Comparison of ENCODE assay signal across 8 cellular contexts in the genomic region with DNA sequence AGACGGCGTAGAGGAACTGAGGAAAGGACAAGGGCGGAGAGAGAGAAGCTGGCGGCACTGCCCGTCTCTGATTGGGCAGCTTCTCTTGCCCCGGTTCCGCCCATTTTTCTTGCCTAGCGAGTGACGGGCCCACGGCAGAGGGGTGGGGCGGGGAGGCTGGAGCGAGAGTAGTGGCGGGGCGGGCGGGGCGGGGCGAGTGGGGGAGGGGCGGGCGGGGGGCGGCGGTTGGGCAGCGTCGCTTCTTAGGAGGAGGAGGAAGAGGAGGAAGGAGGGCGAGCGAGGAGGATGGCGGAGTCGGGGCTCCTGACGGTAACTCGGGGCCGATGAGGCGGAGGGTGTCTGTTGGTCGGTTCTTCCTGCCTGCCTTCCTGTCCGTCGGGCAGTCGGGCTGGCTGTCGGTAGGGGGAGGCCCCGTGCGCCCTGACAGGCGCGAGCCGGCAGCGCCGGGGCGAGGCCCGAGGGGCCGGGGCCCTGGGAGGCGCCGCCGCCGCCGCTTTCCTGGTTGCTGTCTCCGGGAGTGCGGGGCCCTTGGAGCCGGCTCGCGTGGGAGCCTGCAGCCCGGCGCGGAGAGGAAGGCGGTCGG. TPM values are rescaled to one million over a fixed set of nuclear protein-coding genes. Genes with fewer than 3 reads are reported as not detected.
DNase-seq lines count a peak whose midpoint lies in the region; ATAC-seq, FAIRE-seq and TF ChIP-seq lines count a peak whose summit lies in the region.

A gene (plus strand): TSS at position 256 of the 583 bp plus-strand sequence. CDS start 44,755 bp downstream, outside the sequence.

- H2AFZ ChIP-seq in GM12878 (ENCODE audit: control insufficient read depth, low read depth, low read length), result peak within 1 kb of the TSS; percentile 78

- 0 out of 4 replicates have a peak, but pooled peaks cover 0 to 2% of the 10 kb centered on the region in 2 experiments for H3K36me3 ChIP-seq in GM12878 (ENCODE audit: control insufficient read depth in 2 of 2, insufficient read depth in 2 of 2, low read length in 1 of 2)

- peak; percentile 75 for DNase-seq in ACHN
- peak; percentile 91 to 100 (median 99) for DNase-seq in T-helper 2 cell
- no peak for DNase-seq in GM12878 (ENCODE audit: low read depth, low spot score)
- DNase-seq in iPS-NIHi7 (ENCODE audit: extremely low spot score), result peak; percentile 91
- peak; percentile 94 to 97 for DNase-seq in stimulated activated CD4-positive, alpha-beta T cell treated with anti-CD3 and anti-CD28 coated beads, Interleukin-15, amount 100 ng/mL, for 1 hour (ENCODE audit: low read depth in 1 of 2, low spot score in 1 of 2)
- DNase-seq in cerebellar nuclear complex (lab: John Stamatoyannopoulos, UW), result no peak

- intact Hi-C loops in GM12878 (cut with micrococcal nuclease; ENCODE audit: unreplicated experiment), result loop anchor here (1.0 to 2.0 kb wide), 3 partner anchors 41 to 145 kb away; no protein-coding TSS in a partner anchor

- H3K9me3 ChIP-seq in GM12878 (replicated peaks; ENCODE audit: control insufficient read depth, insufficient read depth, low read length), result no peaks in the 10 kb centered on the region

- peak; percentile 88 for TF ChIP-seq POLR2A in GM12878 (IDR thresholded peaks at IDR 0.05; ENCODE audit: low read depth, low read length)

- H3K4me1 ChIP-seq in GM12878 (ENCODE audit: control insufficient read depth, insufficient read depth, low read length), result peaks cover 12% of the 10 kb centered on the region; the same call in 1 of the 2 replicates

- no peak for TF ChIP-seq EP300 in GM12878 (IDR thresholded peaks at IDR 0.05; ENCODE audit: borderline replicate concordance in 1 of 2, control insufficient read depth in 1 of 2, low read depth in 2 of 2, low read length in 2 of 2)

- peak within 1 kb of the TSS; percentile 96 for H3K27ac ChIP-seq in GM12878 (ENCODE audit: control insufficient read depth, insufficient read depth)

- TF ChIP-seq RAD21 in GM12878 (IDR thresholded peaks at IDR 0.05; ENCODE audit: insufficient read depth, low read depth, low read length), result no peak

- RAD21 ChIA-PET in GM12878 (lab: Charles Lee; ENCODE audit: unreplicated experiment), result interaction anchor here (0.8 to 4.5 kb wide), 33 partner anchors 8 to 614 kb away, joined by 3 to 33 read pairs (median 6); a partner anchor contains a TSS

- H4K20me1 ChIP-seq in GM12878 (ENCODE audit: control insufficient read depth, insufficient read depth), result no peaks in the 10 kb centered on the region

- H3K4me3 ChIP-seq in GM12878, result peak within 1 kb of the TSS; percentile 71

- in situ Hi-C loops in ACHN (cut with HindIII; ENCODE audit: low pct_ligation_motif_present, low pct_unique_long_range_greater_than_20kb, low sequenced_read_pairs) (no loop called here), GM12878 (cut with MboI) (no loop called here)

- TF ChIP-seq CTCF in GM12878 (IDR thresholded peaks at IDR 0.05 in 2 of 3, conservative IDR thresholded peaks at IDR 0.05 in 1 of 3; ENCODE audit: control insufficient read depth in 2 of 3, extremely low read depth in 1 of 3, insufficient read depth in 1 of 3, low read depth in 3 of 3, low read length in 3 of 3), result peak in 2 of 3 experiments; percentile 14 to 26; a peak in 3 of 6 replicates

- FAIRE-seq in GM12878 (lab: Jason Lieb, UNC), result no peak

- peak; percentile 8 for ATAC-seq in GM18868 (IDR thresholded peaks at IDR 0.05; ENCODE audit: unreplicated experiment)
- ATAC-seq in HG03196 (IDR thresholded peaks at IDR 0.05; ENCODE audit: unreplicated experiment), result peak; percentile 21
- peak; percentile 20 for ATAC-seq in GM12878

- POLR2A ChIA-PET in GM12878 (lab: Charles Lee), result interaction anchor here (0.6 to 3.3 kb wide), 18 partner anchors 8 to 843 kb away, joined by 3 to 19 read pairs (median 6); no protein-coding TSS in a partner anchor

- peak within 1 kb of the TSS; percentile 56 for H3K4me2 ChIP-seq in GM12878 (ENCODE audit: control insufficient read depth, insufficient read depth)

- WGBS in GM12878 (ENCODE audit: insufficient coverage, insufficient replicate concordance, low lambda C conversion rate, missing lambda C conversion rate), result 1% methylated on average over 29 of the region's 61 CpGs

- H3K79me2 ChIP-seq in GM12878 (ENCODE audit: control insufficient read depth, insufficient read depth, low read length), result peaks cover 56% of the 10 kb centered on the region

- CTCF ChIA-PET in GM12878 (lab: Yijun Ruan, JAX), result interaction anchor here (0.6 to 4.1 kb wide), 8 partner anchors 23 to 304 kb away, joined by 3 to 27 read pairs (median 4); no protein-coding TSS in a partner anchor

- peak within 1 kb of the TSS; percentile 84 for H3K9ac ChIP-seq in GM12878 (ENCODE audit: control insufficient read depth, insufficient read depth, low read length)

- BruUV-seq in GM12878 (replicated peaks; lab: Mats Ljungman, UMichigan), result no TSS peak

- SMC1A ChIA-PET in GM12878 (lab: Charles Lee; ENCODE audit: uncharacterized antibody, unreplicated experiment), result interaction anchor here (1.0 to 6.4 kb wide), 18 partner anchors 10 to 614 kb away, joined by 3 to 48 read pairs (median 7); a partner anchor contains a TSS

- H3K27me3 ChIP-seq in GM12878 (replicated peaks in 1 of 2; ENCODE audit: control insufficient read depth in 2 of 2, insufficient read depth in 2 of 2, low read length in 1 of 2), result no peaks in the 10 kb centered on the region

TF ChIP-seq in GM12878, 131 proteins besides CTCF, POLR2A, EP300 and RAD21 (continues in another document):
- no peak for TF ChIP-seq HCFC1 (IDR thresholded peaks at IDR 0.05; ENCODE audit: low read length)
- no peak for TF ChIP-seq NRF1 (conservative IDR thresholded peaks at IDR 0.05; ENCODE audit: low read depth, low read length)
- no peak for TF ChIP-seq ZBED1 (IDR thresholded peaks at IDR 0.05; ENCODE audit: borderline replicate concordance)
- TF ChIP-seq CREB1 (IDR thresholded peaks at IDR 0.05; ENCODE audit: low read depth), result no peak
- TF ChIP-seq YBX1 (IDR thresholded peaks at IDR 0.05), result no peak
- TF ChIP-seq, protein P1, sequence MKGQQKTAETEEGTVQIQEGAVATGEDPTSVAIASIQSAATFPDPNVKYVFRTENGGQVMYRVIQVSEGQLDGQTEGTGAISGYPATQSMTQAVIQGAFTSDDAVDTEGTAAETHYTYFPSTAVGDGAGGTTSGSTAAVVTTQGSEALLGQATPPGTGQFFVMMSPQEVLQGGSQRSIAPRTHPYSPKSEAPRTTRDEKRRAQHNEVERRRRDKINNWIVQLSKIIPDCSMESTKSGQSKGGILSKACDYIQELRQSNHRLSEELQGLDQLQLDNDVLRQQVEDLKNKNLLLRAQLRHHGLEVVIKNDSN (IDR thresholded peaks at IDR 0.05; ENCODE audit: borderline replicate concordance, extremely low read length, insufficient read depth, low read depth, low read length), result no peak
- TF ChIP-seq SMAD5 (IDR thresholded peaks at IDR 0.05; ENCODE audit: low read depth), result no peak
- no peak for TF ChIP-seq STAT1 (conservative IDR thresholded peaks at IDR 0.05)
- TF ChIP-seq RB1 (IDR thresholded peaks at IDR 0.05; ENCODE audit: borderline replicate concordance), result peak; percentile 39; the same call in 1 of the 2 replicates
- 0 out of 2 replicates have a peak, but pooled peaks have one; percentile 55 for TF ChIP-seq ZNF24 (IDR thresholded peaks at IDR 0.05)
- no peak for TF ChIP-seq BCL11A (IDR thresholded peaks at IDR 0.05; ENCODE audit: low read depth, low read length)
- TF ChIP-seq NR2F1 (conservative IDR thresholded peaks at IDR 0.05), result peak; percentile 56
- no peak for TF ChIP-seq TCF3 (IDR thresholded peaks at IDR 0.05; ENCODE audit: borderline replicate concordance, insufficient read depth, low read depth, low read length)
- TF ChIP-seq EGR1 (IDR thresholded peaks at IDR 0.05; ENCODE audit: borderline replicate concordance in 1 of 2, low read depth in 2 of 2, low read length in 2 of 2), result peak in 1 of 2 experiments; percentile 29; a peak in 1 of 3 replicates
- no peak for TF ChIP-seq ZNF384 (IDR thresholded peaks at IDR 0.05; ENCODE audit: borderline replicate concordance, low read depth, low read length)
- TF ChIP-seq CHD4 (IDR thresholded peaks at IDR 0.05), result no peak
- no peak for TF ChIP-seq SPI1 (IDR thresholded peaks at IDR 0.05; ENCODE audit: borderline replicate concordance, insufficient read depth, low read depth, low read length)
- peak in 1 of 2 experiments; percentile 62; a peak in 1 of 4 replicates for TF ChIP-seq BHLHE40 (IDR thresholded peaks at IDR 0.05; ENCODE audit: borderline replicate concordance in 1 of 2, low read depth in 2 of 2, low read length in 1 of 2)
- no peak for TF ChIP-seq IRF4 (IDR thresholded peaks at IDR 0.05; ENCODE audit: low read depth, low read length)
- TF ChIP-seq, protein P2, sequence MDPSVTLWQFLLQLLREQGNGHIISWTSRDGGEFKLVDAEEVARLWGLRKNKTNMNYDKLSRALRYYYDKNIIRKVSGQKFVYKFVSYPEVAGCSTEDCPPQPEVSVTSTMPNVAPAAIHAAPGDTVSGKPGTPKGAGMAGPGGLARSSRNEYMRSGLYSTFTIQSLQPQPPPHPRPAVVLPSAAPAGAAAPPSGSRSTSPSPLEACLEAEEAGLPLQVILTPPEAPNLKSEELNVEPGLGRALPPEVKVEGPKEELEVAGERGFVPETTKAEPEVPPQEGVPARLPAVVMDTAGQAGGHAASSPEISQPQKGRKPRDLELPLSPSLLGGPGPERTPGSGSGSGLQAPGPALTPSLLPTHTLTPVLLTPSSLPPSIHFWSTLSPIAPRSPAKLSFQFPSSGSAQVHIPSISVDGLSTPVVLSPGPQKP (IDR thresholded peaks at IDR 0.05; ENCODE audit: low read depth, low read length), result no peak
- no peak for TF ChIP-seq SIX5 (IDR thresholded peaks at IDR 0.05; ENCODE audit: low read depth, low read length, severe bottlenecking)

RNA-seq across cellular contexts. Expression of the gene that starts here (rescaled TPM):
- total RNA-seq in GM12878 (2013; cell fraction: nucleolus; rRNA removed), result 83.0 and 89.3 TPM in 2 replicates
- total RNA-seq in GM12878 (2014; rRNA removed), result 42.6 and 45.6 TPM in 2 replicates
- 42.7 and 43.9 TPM in 2 replicates for total RNA-seq in GM12878 (2014; rRNA removed; fragmentation: Illumina TruSeq; extraction: Trizol)
- total RNA-seq in GM12878 (2021), result 50.7 and 55.1 TPM in 2 replicates
- polyA plus RNA-seq in GM12878 (2011; ENCODE audit: low read depth), result 24.6 TPM
- polyA plus RNA-seq in GM12878 (2011; rRNA removed), result 34.2 and 51.1 TPM in 2 replicates
- 12.6 and 16.9 TPM in 2 replicates for polyA plus RNA-seq in GM12878 (2011; cell fraction: cytosol; rRNA removed)
- polyA plus RNA-seq in GM12878 (2011; cell fraction: nucleus; rRNA removed), result 9.5 and 10.9 TPM in 2 replicates
- polyA plus RNA-seq in GM12878 (2012), result 35.2 and 38.3 TPM in 2 replicates
- 50.5 and 60.6 TPM in 2 replicates for polyA plus RNA-seq in GM12878 (2014; fragmentation: Illumina TruSeq; extraction: Trizol)
- polyA plus RNA-seq in GM12878 (2014; fragmentation: Nextera tagmentation; extraction: Ambion mirVana), result 10 to 100 TPM; 30.2 to 36.2 TPM
- polyA plus RNA-seq in GM12878 (2014; rRNA removed), result 20.8 and 24.8 TPM in 2 replicates
- polyA plus RNA-seq in GM12878 (2016; fragmentation: Nextera tagmentation; extraction: Ambion mirVana), result 10 to 100 TPM; 64.9 to 65.3 TPM
- 40.1 and 55.3 TPM in 2 replicates for polyA minus RNA-seq in GM12878 (2011; rRNA and poly(A)+ RNA removed)
- polyA minus RNA-seq in GM12878 (2011; cell fraction: cytosol; rRNA and poly(A)+ RNA removed), result 23.3 and 29.0 TPM in 2 replicates
- 30.6 and 58.7 TPM in 2 replicates for polyA minus RNA-seq in GM12878 (2011; cell fraction: nucleus; rRNA and poly(A)+ RNA removed)

Comparison
In these comparisons a context has a peak if more than half of its experiments do, and no peak if none do; other contexts are left out.
1. DNase-seq: peak in ACHN (single experiment), T-helper 2 cell (5 of 5), iPS-NIHi7 (single experiment) and stimulated activated CD4-positive, alpha-beta T cell treated with anti-CD3 and anti-CD28 coated beads, Interleukin-15, amount 100 ng/mL, for 1 hour (2 of 2); none in GM12878 (single experiment) and cerebellar nuclear complex (0 of 2).
2. Peak in every context shown above with its lines, with median percentiles within 50 percentile points of each other: ATAC-seq.